In the genomic region with DNA sequence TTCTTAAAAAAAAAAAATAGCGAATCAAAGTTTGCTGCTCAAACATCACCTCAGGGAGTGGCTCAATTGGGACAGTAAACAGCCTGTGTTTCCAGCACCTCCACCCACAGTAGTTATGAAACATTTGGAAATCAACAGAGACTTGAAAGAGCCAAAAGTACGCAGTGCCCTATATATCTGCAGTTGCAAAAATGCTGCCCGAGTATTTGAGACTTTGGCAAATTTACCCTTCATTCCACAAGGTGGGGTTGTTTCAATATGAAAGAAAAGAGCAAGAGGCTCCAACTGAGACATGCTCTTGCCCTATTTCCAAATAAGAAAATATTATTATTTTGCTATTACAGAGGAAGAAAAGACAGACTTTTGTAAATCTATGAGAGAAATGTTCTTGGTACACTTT, we compare ENCODE assay signal across 8 cellular contexts.
A peak's percentile ranks its signal among the peaks of the same experiment; 100 is the strongest.
DNase-seq lines count a peak whose midpoint lies in the region; ATAC-seq and TF ChIP-seq lines count a peak whose summit lies in the region.

No MANE protein-coding gene starts in this region.

- no peaks in the 10 kb centered on the region for H4K20me1 ChIP-seq in osteoblast (ENCODE audit: insufficient read depth, low read length)

- H3K4me2 ChIP-seq in osteoblast (ENCODE audit: insufficient read depth, low read length), result peak overlapping the region; percentile 41

- TF ChIP-seq CTCF in dorsolateral prefrontal cortex (IDR thresholded peaks at IDR 0.05 in 54 of 56, conservative IDR thresholded peaks at IDR 0.05 in 2 of 56; ENCODE audit: low read depth in 1 of 56, partially characterized antibody in 56 of 56) (peak in 50 of 56 donors; percentile 16 to 69 (median 47)), osteoblast (IDR thresholded peaks at IDR 0.05; ENCODE audit: extremely low read depth, low read depth, low read length) (peak; percentile 42)

- H3K27me3 ChIP-seq in dorsolateral prefrontal cortex, result no peaks in the 10 kb centered on the region
- no peaks in the 10 kb centered on the region for H3K27me3 ChIP-seq in osteoblast (ENCODE audit: insufficient read depth, low read length)

- H3K4me3 Mint-ChIP-seq in activated T-cell treated with anti-CD3 and anti-CD28 coated beads, Interleukin-2, amount 50 U/mL, for 4 hours, result no peak overlapping the region

- H3K9me3 ChIP-seq in osteoblast (ENCODE audit: low read depth, low read length), result no peaks in the 10 kb centered on the region

- H3K4me1 ChIP-seq in osteoblast (ENCODE audit: insufficient read depth, low read length), result no peaks in the 10 kb centered on the region

- H3K36me3 ChIP-seq in osteoblast (ENCODE audit: insufficient read depth, low read length), result no peaks in the 10 kb centered on the region

- H3K4me3 ChIP-seq in dorsolateral prefrontal cortex (no peak overlapping the region), osteoblast (ENCODE audit: insufficient read depth, low read length) (no peak overlapping the region)

- H2AFZ ChIP-seq in osteoblast (ENCODE audit: low read length), result no peak overlapping the region

- no peaks in the 10 kb centered on the region for H3K79me2 ChIP-seq in osteoblast (ENCODE audit: insufficient read depth, low read length)

- peak; percentile 45 for ATAC-seq in GM18867 (IDR thresholded peaks at IDR 0.05; ENCODE audit: unreplicated experiment)
- ATAC-seq in GM21423 (IDR thresholded peaks at IDR 0.05; ENCODE audit: unreplicated experiment), result no peak
- no peak for ATAC-seq in HG03442 (IDR thresholded peaks at IDR 0.05; ENCODE audit: unreplicated experiment)
- ATAC-seq in activated T-cell treated with anti-CD3 and anti-CD28 coated beads, Interleukin-2, amount 50 U/mL, for 4 hours, result no peak
- no peak for ATAC-seq in HG02642 (IDR thresholded peaks at IDR 0.05; ENCODE audit: poor library complexity, unreplicated experiment)

- H3K9me3 Mint-ChIP-seq in activated T-cell treated with anti-CD3 and anti-CD28 coated beads, Interleukin-2, amount 50 U/mL, for 4 hours, result no peaks in the 10 kb centered on the region

- H3K27me3 Mint-ChIP-seq in activated T-cell treated with anti-CD3 and anti-CD28 coated beads, Interleukin-2, amount 50 U/mL, for 4 hours (ENCODE audit: low read depth), result no peaks in the 10 kb centered on the region

- no peak overlapping the region for H3K27ac ChIP-seq in dorsolateral prefrontal cortex
- no peak overlapping the region for H3K27ac ChIP-seq in osteoblast (ENCODE audit: low read depth, low read length)

- intact Hi-C loops in dorsolateral prefrontal cortex (cut with DNase I), result no loop called here

- DNase-seq in NCI-H526 treated with DMSO at 0.1 percent for 48 hours (lab: John Stamatoyannopoulos, UW), result peak; percentile 11
- DNase-seq in dorsolateral prefrontal cortex, result no peak
- DNase-seq in osteoblast (ENCODE audit: insufficient read length, low spot score, missing footprints), result no peak
- DNase-seq in activated T-cell treated with anti-CD3 and anti-CD28 coated beads, Interleukin-2, amount 50 U/mL, for 4 hours, result no peak

- H3K36me3 Mint-ChIP-seq in activated T-cell treated with anti-CD3 and anti-CD28 coated beads, Interleukin-2, amount 50 U/mL, for 4 hours (ENCODE audit: insufficient read depth), result no peaks in the 10 kb centered on the region

- H3K4me1 Mint-ChIP-seq in activated T-cell treated with anti-CD3 and anti-CD28 coated beads, Interleukin-2, amount 50 U/mL, for 4 hours (ENCODE audit: low read depth), result no peaks in the 10 kb centered on the region
